Comparison of ENCODE assay signal across 8 cellular contexts in the genomic region with DNA sequence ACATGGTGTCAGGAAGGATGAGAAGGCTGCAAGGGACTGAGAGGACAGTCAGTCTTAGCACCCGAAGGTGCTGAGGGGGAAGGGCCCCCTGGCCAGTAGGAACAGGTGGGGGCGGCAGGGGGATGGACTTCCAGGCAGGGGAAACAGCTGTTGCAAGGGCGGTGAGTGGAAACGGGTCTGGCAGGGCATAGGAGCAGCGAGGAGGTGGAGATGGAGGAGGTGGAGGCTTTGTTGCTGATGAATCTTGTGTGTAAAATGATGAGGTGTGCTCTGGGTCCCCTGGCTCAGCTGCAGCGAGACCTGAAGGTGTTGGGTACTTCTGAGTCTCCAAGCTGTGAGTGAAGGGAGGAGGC. TPM values are rescaled to one million over a fixed set of nuclear protein-coding genes. Genes with fewer than 3 reads are reported as not detected.
DNase-seq lines count a peak whose midpoint lies in the region; ATAC-seq and TF ChIP-seq lines count a peak whose summit lies in the region.

No MANE protein-coding gene starts in this region.

- TF ChIP-seq CTCF in AG10803 (conservative IDR thresholded peaks at IDR 0.05; ENCODE audit: low read length) = no peak

- H3K27ac ChIP-seq in cingulate gyrus (ENCODE audit: low read depth, low read length) = peak overlapping the region; percentile 65

- no peaks in the 10 kb centered on the region for H3K36me3 Mint-ChIP-seq in IgD-negative memory B cell
- H3K36me3 Mint-ChIP-seq in natural killer cell treated with Interleukin-12 subunit alpha and Interleukin-12 subunit beta and Interleukin-15 and Interleukin-18, amount 100 ng/mL, for 72 hours = peaks cover 4% of the 10 kb centered on the region

- no peak for ATAC-seq in natural killer cell treated with Interleukin-12 subunit alpha and Interleukin-12 subunit beta and Interleukin-15 and Interleukin-18, amount 100 ng/mL, for 72 hours
- no peak for ATAC-seq in HG02870 (IDR thresholded peaks at IDR 0.05; ENCODE audit: unreplicated experiment)

- H3K4me1 Mint-ChIP-seq in IgD-negative memory B cell = peaks cover 28 to 31% (median 30%) of the 10 kb centered on the region in 3 donors
- peaks cover 35 to 40% of the 10 kb centered on the region in 2 donors for H3K4me1 Mint-ChIP-seq in natural killer cell treated with Interleukin-12 subunit alpha and Interleukin-12 subunit beta and Interleukin-15 and Interleukin-18, amount 100 ng/mL, for 72 hours (ENCODE audit: low read depth in 2 of 2)

- peak overlapping the region in 1 of 3 donors; percentile 93 for H3K27ac Mint-ChIP-seq in IgD-negative memory B cell
- peak overlapping the region; percentile 71 to 84 for H3K27ac Mint-ChIP-seq in natural killer cell treated with Interleukin-12 subunit alpha and Interleukin-12 subunit beta and Interleukin-15 and Interleukin-18, amount 100 ng/mL, for 72 hours

- H3K4me3 Mint-ChIP-seq in IgD-negative memory B cell = peak overlapping the region; percentile 82 to 95 (median 90)
- H3K4me3 Mint-ChIP-seq in natural killer cell treated with Interleukin-12 subunit alpha and Interleukin-12 subunit beta and Interleukin-15 and Interleukin-18, amount 100 ng/mL, for 72 hours = peak overlapping the region; percentile 99

- no peaks in the 10 kb centered on the region for H3K9me3 Mint-ChIP-seq in IgD-negative memory B cell
- H3K9me3 Mint-ChIP-seq in natural killer cell treated with Interleukin-12 subunit alpha and Interleukin-12 subunit beta and Interleukin-15 and Interleukin-18, amount 100 ng/mL, for 72 hours = no peaks in the 10 kb centered on the region

- H3K4me3 ChIP-seq in AG10803 (ENCODE audit: low read length) = peak overlapping the region; percentile 84

- H3K27me3 Mint-ChIP-seq in IgD-negative memory B cell = no peaks in the 10 kb centered on the region
- H3K27me3 Mint-ChIP-seq in natural killer cell treated with Interleukin-12 subunit alpha and Interleukin-12 subunit beta and Interleukin-15 and Interleukin-18, amount 100 ng/mL, for 72 hours = peaks cover 0 to 2% of the 10 kb centered on the region in 2 donors

- DNase-seq in AG10803 (ENCODE audit: low read depth) (no peak), GF-D8 (lab: John Stamatoyannopoulos, UW) (no peak), NCI-H187 (lab: John Stamatoyannopoulos, UW) (no peak), SIG-M5 (lab: John Stamatoyannopoulos, UW) (no peak)
- no peak for DNase-seq in natural killer cell treated with Interleukin-12 subunit alpha and Interleukin-12 subunit beta and Interleukin-15 and Interleukin-18, amount 100 ng/mL, for 72 hours (ENCODE audit: low spot score)

RNA-seq across cellular contexts. Expression of gene MAP1S, which starts 1.2 kb away (rescaled TPM):
- 50.3 TPM for polyA plus RNA-seq in IgD-negative memory B cell
- 10 to 100 TPM; 71.0 to 75.6 TPM for total RNA-seq in natural killer cell treated with Interleukin-12 subunit alpha and Interleukin-12 subunit beta and Interleukin-15 and Interleukin-18, amount 100 ng/mL, for 72 hours

RNA-seq across cellular contexts. Expression of gene FCHO1, which starts 30.8 kb away (rescaled TPM):
- 42.4 TPM for polyA plus RNA-seq in IgD-negative memory B cell
- 10 to 100 TPM; 28.6 to 71.0 TPM for total RNA-seq in natural killer cell treated with Interleukin-12 subunit alpha and Interleukin-12 subunit beta and Interleukin-15 and Interleukin-18, amount 100 ng/mL, for 72 hours

RNA-seq across cellular contexts. Expression of gene UNC13A, which starts 32.3 kb away (rescaled TPM):
- polyA plus RNA-seq in IgD-negative memory B cell = not detected
- not detected for total RNA-seq in natural killer cell treated with Interleukin-12 subunit alpha and Interleukin-12 subunit beta and Interleukin-15 and Interleukin-18, amount 100 ng/mL, for 72 hours
